Comparison of ENCODE assay signal across 1 cellular context in genomic region chr12:109477185-109477962, GRCh38.
TF ChIP-seq lines count a peak whose summit lies in the region.

Gene KCTD10 (minus strand): TSS chr12:109477300. CDS start chr12:109477262, 38 bp downstream.
Gene UBE3B (plus strand): TSS chr12:109477634. CDS start chr12:109483552, 5,918 bp downstream.

TF ChIP-seq in HepG2, 621 proteins besides CTCF, POLR2A, EP300 and RAD21 (continued from another document and continues in another):
- TF ChIP-seq ATF5 (CRISPR knock-in tag; IDR thresholded peaks at IDR 0.05; ENCODE audit: low read depth) (no peak; the same call in 1 of the 2 replicates), ZBTB33 (CRISPR knock-in tag; IDR thresholded peaks at IDR 0.05) (0 out of 2 replicates have a peak, but pooled peaks have one; percentile 13), AHR (CRISPR knock-in tag; IDR thresholded peaks at IDR 0.05) (0 out of 2 replicates have a peak, but pooled peaks have one; percentile 38), MED1 (CRISPR knock-in tag; IDR thresholded peaks at IDR 0.05) (peak; percentile 72), ZNF782 (CRISPR knock-in tag; IDR thresholded peaks at IDR 0.05; ENCODE audit: borderline replicate concordance) (peak; percentile 77; the same call in 1 of the 2 replicates), MAX (IDR thresholded peaks at IDR 0.05) (peak; percentile 45; the same call in 1 of the 2 replicates), NCOR1 (IDR thresholded peaks at IDR 0.05; ENCODE audit: borderline replicate concordance, low read length) (peak; percentile 66; the same call in 1 of the 2 replicates), MAZ (IDR thresholded peaks at IDR 0.05; ENCODE audit: borderline replicate concordance, low read depth, low read length) (peak; percentile 65; the same call in 1 of the 2 replicates), MAZ (CRISPR knock-in tag; IDR thresholded peaks at IDR 0.05; ENCODE audit: low read depth) (peak; percentile 67; the same call in 1 of the 2 replicates), SIN3B (IDR thresholded peaks at IDR 0.05; ENCODE audit: low read length) (peak; percentile 97), FOXK1 (CRISPR knock-in tag; IDR thresholded peaks at IDR 0.05; ENCODE audit: borderline replicate concordance, low read depth) (peak; percentile 50; the same call in 1 of the 2 replicates), E2F2 (CRISPR knock-in tag; IDR thresholded peaks at IDR 0.05; ENCODE audit: borderline replicate concordance) (0 out of 2 replicates have a peak, but pooled peaks have one; percentile 83), HBP1 (CRISPR knock-in tag; IDR thresholded peaks at IDR 0.05; ENCODE audit: low read depth) (0 out of 2 replicates have a peak, but pooled peaks have one; percentile 30), ZNF556 (CRISPR knock-in tag; IDR thresholded peaks at IDR 0.05; ENCODE audit: borderline replicate concordance) (peak; percentile 81; the same call in 1 of the 2 replicates), YEATS4 (CRISPR knock-in tag; IDR thresholded peaks at IDR 0.05; ENCODE audit: borderline replicate concordance) (peak; percentile 87), ZBTB7B (CRISPR knock-in tag; IDR thresholded peaks at IDR 0.05) (peak; percentile 76), NFE2L2 (IDR thresholded peaks at IDR 0.05; ENCODE audit: low read length) (no peak), SATB2 (CRISPR knock-in tag; IDR thresholded peaks at IDR 0.05) (0 out of 2 replicates have a peak, but pooled peaks have one; percentile 58), MBD4 (IDR thresholded peaks at IDR 0.05; ENCODE audit: borderline replicate concordance, low read length) (no peak), ZNF598 (CRISPR knock-in tag; IDR thresholded peaks at IDR 0.05; ENCODE audit: borderline replicate concordance) (0 out of 2 replicates have a peak, but pooled peaks have one; percentile 54), POGK (CRISPR knock-in tag; conservative IDR thresholded peaks at IDR 0.05) (peak; percentile 78), ZFP91 (CRISPR knock-in tag; IDR thresholded peaks at IDR 0.05; ENCODE audit: borderline replicate concordance) (peak; percentile 81; the same call in 1 of the 2 replicates), FOSL2 (CRISPR knock-in tag; IDR thresholded peaks at IDR 0.05) (peak; percentile 38), HCFC1 (IDR thresholded peaks at IDR 0.05; ENCODE audit: low read depth, low read length) (peak; percentile 67), ELF1 (CRISPR knock-in tag; IDR thresholded peaks at IDR 0.05) (peak; percentile 91), MXD4 (CRISPR knock-in tag; IDR thresholded peaks at IDR 0.05) (0 out of 2 replicates have a peak, but pooled peaks have one; percentile 32), BATF2 (CRISPR knock-in tag; IDR thresholded peaks at IDR 0.05) (peak; percentile 57; the same call in 1 of the 2 replicates), ZBTB10 (CRISPR knock-in tag; IDR thresholded peaks at IDR 0.05; ENCODE audit: borderline replicate concordance) (0 out of 2 replicates have a peak, but pooled peaks have one; percentile 28), ZNF724P (CRISPR knock-in tag; IDR thresholded peaks at IDR 0.05; ENCODE audit: borderline replicate concordance) (peak; percentile 50; the same call in 1 of the 2 replicates), GMEB1 (CRISPR knock-in tag; IDR thresholded peaks at IDR 0.05; ENCODE audit: borderline replicate concordance) (peak; percentile 74), REST (IDR thresholded peaks at IDR 0.05; ENCODE audit: borderline replicate concordance in 1 of 2, low read depth in 1 of 2, low read length in 2 of 2) (peak in 1 of 2 experiments; percentile 65; a peak in 2 of 4 replicates), DMAP1 (CRISPR knock-in tag; IDR thresholded peaks at IDR 0.05) (peak; percentile 69; the same call in 1 of the 2 replicates), ZNF3 (CRISPR knock-in tag; IDR thresholded peaks at IDR 0.05) (peak; percentile 28; the same call in 1 of the 2 replicates), SKI (IDR thresholded peaks at IDR 0.05; ENCODE audit: partially characterized antibody) (no peak), ZNF12 (CRISPR knock-in tag; IDR thresholded peaks at IDR 0.05) (0 out of 2 replicates have a peak, but pooled peaks have one; percentile 20), SNAI1 (CRISPR knock-in tag; IDR thresholded peaks at IDR 0.05; ENCODE audit: borderline replicate concordance) (peak; percentile 86), TSC22D2 (CRISPR knock-in tag; IDR thresholded peaks at IDR 0.05; ENCODE audit: borderline replicate concordance) (peak; percentile 48; the same call in 1 of the 2 replicates), KAT8 (CRISPR knock-in tag; IDR thresholded peaks at IDR 0.05) (peak; percentile 97), ZNF333 (CRISPR knock-in tag; IDR thresholded peaks at IDR 0.05; ENCODE audit: borderline replicate concordance) (peak; percentile 83; the same call in 1 of the 2 replicates), MEIS1 (CRISPR knock-in tag; IDR thresholded peaks at IDR 0.05; ENCODE audit: borderline replicate concordance) (peak; percentile 89), ZNF674 (CRISPR knock-in tag; IDR thresholded peaks at IDR 0.05; ENCODE audit: low read depth) (no peak)
